Comparison of ENCODE assay signal across 17 cellular contexts in the genomic region with DNA sequence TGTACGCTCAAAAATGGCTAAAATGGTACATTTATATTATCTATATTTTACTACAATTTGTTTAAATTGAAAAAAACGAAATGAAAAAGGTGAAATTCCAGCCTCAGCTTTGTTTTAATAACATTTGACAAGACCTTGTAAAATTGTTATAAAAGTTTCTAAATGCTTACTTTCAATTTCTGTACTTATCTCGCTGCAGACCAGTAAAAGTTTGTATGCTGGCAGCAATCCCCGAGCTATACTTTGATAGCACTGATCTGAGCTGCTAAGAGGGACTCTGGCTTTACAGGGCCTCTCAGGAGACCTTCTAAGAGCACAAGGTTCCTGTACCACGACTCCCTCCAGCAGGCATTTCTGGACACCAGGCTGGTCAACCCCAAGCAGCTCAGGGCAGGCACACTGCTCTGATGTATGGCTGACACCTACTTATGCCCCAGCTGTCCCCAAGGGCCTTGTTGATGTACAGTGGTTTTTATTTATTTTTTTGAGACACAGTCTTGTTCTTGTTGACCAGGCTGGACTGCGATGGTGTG. TPM values are rescaled to one million over a fixed set of nuclear protein-coding genes. Genes with fewer than 3 reads are reported as not detected.
DNase-seq lines count a peak whose midpoint lies in the region; ATAC-seq, FAIRE-seq and TF ChIP-seq lines count a peak whose summit lies in the region.
"Had no signal": no experiment of that assay in that cellular context is flagged by ENCODE, and none has a peak within 500 bp of the region (broad histone marks: within the 10 kb centered on the region; RNA-seq: fewer than 3 reads in every experiment).

No MANE protein-coding gene starts in this region.

- H3K9ac ChIP-seq in GM23248: peak overlapping the region; percentile 77
- H3K9ac ChIP-seq: parathyroid adenoma had no signal

- peaks cover 9% of the 10 kb centered on the region for H3K79me2 ChIP-seq in GM23248 (ENCODE audit: insufficient read depth)
- H3K79me2 ChIP-seq: parathyroid adenoma had no signal

- H3K36me3 ChIP-seq in GM23248 (ENCODE audit: low read depth): no peaks in the 10 kb centered on the region
- H3K36me3 ChIP-seq in spleen: peaks cover 0 to 9% (median 0%) of the 10 kb centered on the region in 6 donors
- H3K36me3 ChIP-seq: gastrocnemius medialis had no signal

- H3K27me3 Mint-ChIP-seq in activated naive CD8-positive, alpha-beta T cell treated with anti-CD3 and anti-CD28 coated beads for 36 hours: no peaks in the 10 kb centered on the region

- no peak for TF ChIP-seq POLR2A in spleen (IDR thresholded peaks at IDR 0.05)

- H3K9me2 ChIP-seq in GM23248 (ENCODE audit: insufficient read depth): no peaks in the 10 kb centered on the region

- no peak overlapping the region for H3K4me3 ChIP-seq in GM23248
- no peak overlapping the region for H3K4me3 ChIP-seq in fibroblast of villous mesenchyme (ENCODE audit: low read depth, low read length)
- H3K4me3 ChIP-seq in spleen: no peak overlapping the region
- H3K4me3 ChIP-seq: gastrocnemius medialis had no signal

- H3K4me1 ChIP-seq in GM23248 (ENCODE audit: insufficient read depth) (peaks cover 47% of the 10 kb centered on the region), spleen (peaks cover 9 to 38% (median 13%) of the 10 kb centered on the region in 6 donors)
- H3K4me1 ChIP-seq: parathyroid adenoma had no signal

- ATAC-seq in GM21737 (IDR thresholded peaks at IDR 0.05; ENCODE audit: unreplicated experiment): no peak
- ATAC-seq: gastrocnemius medialis had no signal

- H2AFZ ChIP-seq in GM23248: no peak overlapping the region
- H2AFZ ChIP-seq: parathyroid adenoma had no signal

- peaks cover 14% of the 10 kb centered on the region for H3K4me1 Mint-ChIP-seq in activated naive CD8-positive, alpha-beta T cell treated with anti-CD3 and anti-CD28 coated beads for 36 hours

- H3K4me3 Mint-ChIP-seq in activated naive CD8-positive, alpha-beta T cell treated with anti-CD3 and anti-CD28 coated beads for 36 hours: no peak overlapping the region

- DNase-seq in GM23248: peak; percentile 20
- DNase-seq in fibroblast of villous mesenchyme (ENCODE audit: low read depth): peak; percentile 70
- DNase-seq in spleen: no peak
- DNase-seq in NCI-H748 (lab: John Stamatoyannopoulos, UW; ENCODE audit: unreplicated experiment): no peak
- no peak for DNase-seq in activated naive CD8-positive, alpha-beta T cell treated with anti-CD3 and anti-CD28 coated beads for 36 hours
- DNase-seq in AG08396 (ENCODE audit: low spot score): no peak
- DNase-seq: activated CD4-positive, alpha-beta T cell treated with anti-CD3 and anti-CD28 coated beads, Interleukin-2, amount 50 U/mL, for 1 hour; C1 segment of cervical spinal cord; gastrocnemius medialis; midbrain; NCI-H187 treated with DMSO at 0.1 percent for 48 hours; NCI-H524; RPMI8226 had no signal

- in situ Hi-C loops in GM23248 (cut with MboI): loop anchor here (10.0 kb wide), 1 partner anchor 102 kb away; the partner anchor contains the start of gene PAFAH2

- intact Hi-C loops in spleen (cut with DNase I; ENCODE audit: low total_unique reads): no loop called here

- H3K9me3 ChIP-seq in GM23248 (ENCODE audit: low read depth) (no peaks in the 10 kb centered on the region), spleen (no peaks in the 10 kb centered on the region)
- H3K9me3 ChIP-seq: gastrocnemius medialis had no signal

- 68 to 71% methylated on average over 6 of the region's 6 CpGs for WGBS in GM23248 (ENCODE audit: low coverage in 1 of 2, low lambda C conversion rate in 2 of 2, missing lambda C conversion rate in 2 of 2), 2 experiments
- WGBS in spleen, 5 donors: 77 to 89% (median 82%) methylated on average over 6 of the region's 6 CpGs

- H3F3A ChIP-seq in GM23248 (ENCODE audit: insufficient read depth): peaks cover 39% of the 10 kb centered on the region

- peak overlapping the region; percentile 86 for H3K4me2 ChIP-seq in GM23248 (ENCODE audit: unreplicated experiment)

- H3K27me3 ChIP-seq in GM23248 (replicated peaks; ENCODE audit: insufficient read depth): no peaks in the 10 kb centered on the region
- H3K27me3 ChIP-seq in spleen (replicated peaks in 1 of 7): no peaks in the 10 kb centered on the region
- H3K27me3 ChIP-seq: gastrocnemius medialis had no signal

- H3K27ac Mint-ChIP-seq in activated naive CD8-positive, alpha-beta T cell treated with anti-CD3 and anti-CD28 coated beads for 36 hours: no peak overlapping the region

- H3K27ac ChIP-seq in GM23248 (peak overlapping the region; percentile 98), spleen (peak overlapping the region in 6 of 8 donors; percentile 30 to 72 (median 46))
- H3K27ac ChIP-seq: parathyroid adenoma had no signal

- H3K9me3 Mint-ChIP-seq in activated naive CD8-positive, alpha-beta T cell treated with anti-CD3 and anti-CD28 coated beads for 36 hours: no peaks in the 10 kb centered on the region

- peaks cover 3% of the 10 kb centered on the region for H3K36me3 Mint-ChIP-seq in activated naive CD8-positive, alpha-beta T cell treated with anti-CD3 and anti-CD28 coated beads for 36 hours

- TF ChIP-seq CTCF in fibroblast of villous mesenchyme (IDR thresholded peaks at IDR 0.05; ENCODE audit: insufficient read depth, low read depth, low read length): no peak
- TF ChIP-seq CTCF in spleen (IDR thresholded peaks at IDR 0.05 in 8 of 11, conservative IDR thresholded peaks at IDR 0.05 in 3 of 11): no peak

- no peaks in the 10 kb centered on the region for H4K20me1 ChIP-seq in GM23248 (ENCODE audit: insufficient read depth)

- peak; percentile 25 for FAIRE-seq in TTC549 (lab: Jason Lieb, UNC)
- FAIRE-seq: GM12891 had no signal

RNA-seq across cellular contexts. Expression of gene STMN1, which starts 13.1 kb away (rescaled TPM):
- 44.8 and 45.2 TPM in 2 replicates for total RNA-seq in GM23248 (2014; rRNA removed; shearing (Covaris generic))
- 299 and 301 TPM in 2 replicates for polyA plus RNA-seq in GM23248 (2016; fragmentation: Nextera tagmentation; extraction: Ambion mirVana)
- 85.9 and 99.9 TPM in 2 replicates for total RNA-seq in fibroblast of villous mesenchyme
- 10 to 100 TPM; 40.3 to 59.5 (median 47.8) TPM for total RNA-seq in spleen
- 100 to 1,000 TPM in 1 of 3 donors, 10 to 100 TPM in 2; 48.4 to 174 (median 95.8) TPM for polyA plus RNA-seq in spleen
- 100 to 1,000 TPM; 501 to 504 TPM for total RNA-seq in activated naive CD8-positive, alpha-beta T cell treated with anti-CD3 and anti-CD28 coated beads for 36 hours

RNA-seq across cellular contexts. Expression of gene PAQR7, which starts 17.6 kb away (rescaled TPM):
- 18.6 and 20.6 TPM in 2 replicates for total RNA-seq in GM23248 (2014; rRNA removed; shearing (Covaris generic))
- polyA plus RNA-seq in GM23248 (2016; fragmentation: Nextera tagmentation; extraction: Ambion mirVana) (12.7 and 12.9 TPM in 2 replicates), spleen (1 to 10 TPM; 3.0 to 4.8 (median 4.0) TPM)
- total RNA-seq in fibroblast of villous mesenchyme (8.1 and 16.0 TPM in 2 replicates), spleen (10 to 100 TPM in 4 of 7 donors, 1 to 10 TPM in 3; 9.2 to 14.2 (median 11.9) TPM)
- total RNA-seq in activated naive CD8-positive, alpha-beta T cell treated with anti-CD3 and anti-CD28 coated beads for 36 hours: 1 to 10 TPM; 8.6 to 9.2 TPM

RNA-seq across cellular contexts. Expression of gene AUNIP, which starts 33.9 kb away (rescaled TPM):
- 1.6 and 2.2 TPM in 2 replicates for total RNA-seq in GM23248 (2014; rRNA removed; shearing (Covaris generic))
- polyA plus RNA-seq in GM23248 (2016; fragmentation: Nextera tagmentation; extraction: Ambion mirVana) (2.3 and 3.2 TPM in 2 replicates), spleen (under 1 TPM; 0.07 to 0.61 (median 0.38) TPM)
- total RNA-seq in fibroblast of villous mesenchyme (2.9 and 3.5 TPM in 2 replicates), spleen (1 to 10 TPM in 1 of 7 donors, under 1 TPM in 3, not detected in 3; 0.28 to 1.3 (median 0.71) TPM)
- total RNA-seq in activated naive CD8-positive, alpha-beta T cell treated with anti-CD3 and anti-CD28 coated beads for 36 hours: 10 to 100 TPM; 12.1 to 15.1 TPM
- total RNA-seq: gastrocnemius medialis had no signal

Comparison
In these comparisons a context has a peak if more than half of its experiments do, and no peak if none do; other contexts are left out.
1. DNase-seq: peak in GM23248 (single experiment) and fibroblast of villous mesenchyme (single experiment); none in spleen (single experiment), NCI-H748 (single experiment), activated naive CD8-positive, alpha-beta T cell treated with anti-CD3 and anti-CD28 coated beads for 36 hours (single experiment) and AG08396 (single experiment).